In genomic region chr12:3562484-3562883, GRCh38 we compare ENCODE assay signal across 32 cellular contexts.
"Had no signal": no experiment of that assay in that cellular context is flagged by ENCODE, and none has a peak within 500 bp of the region (broad histone marks: within the 10 kb centered on the region; RNA-seq: fewer than 3 reads in every experiment).

No MANE protein-coding gene starts in this region.

- ATAC-seq: Panc1 had no signal

- FAIRE-seq: RCC 7860 had no signal

- H3K4me1 ChIP-seq: SJSA1 had no signal

- H3K9me3 ChIP-seq: MG63, SJSA1, SK-N-SH had no signal

- H3K27ac ChIP-seq: PC-9, RWPE1, SJSA1 had no signal

- DNase-seq: Kasumi-1, KG1, MG63, NCI-H1048, NCI-H1092 treated with DMSO at 0.1 percent for 48 hours, NCI-H1105 treated with DMSO at 0.1 percent for 48 hours, NCI-H1436, NCI-H146, NCI-H1694, NCI-H187, NCI-H1930, NCI-H2029 treated with DMSO at 0.1 percent for 48 hours, NCI-H2081 treated with DMSO at 0.1 percent for 48 hours, NCI-H2107, NCI-H2171, NCI-H226, NCI-H446 treated with DMSO at 0.1 percent for 48 hours, NCI-H510A, NCI-H524, NCI-H526, NCI-H69, NCI-H748 treated with DMSO at 0.1 percent for 48 hours, NCI-H82, PC-9, Right ventricle myocardium superior, SHP77 treated with DMSO at 0.1 percent for 48 hours, SK-N-SH, SW 1271 had no signal

- H3K9ac ChIP-seq: SK-N-SH had no signal

- H3K36me3 ChIP-seq: MG63, SJSA1 had no signal

- H3K4me3 ChIP-seq: MG63, PC-9, SJSA1 had no signal
